In the genomic region with DNA sequence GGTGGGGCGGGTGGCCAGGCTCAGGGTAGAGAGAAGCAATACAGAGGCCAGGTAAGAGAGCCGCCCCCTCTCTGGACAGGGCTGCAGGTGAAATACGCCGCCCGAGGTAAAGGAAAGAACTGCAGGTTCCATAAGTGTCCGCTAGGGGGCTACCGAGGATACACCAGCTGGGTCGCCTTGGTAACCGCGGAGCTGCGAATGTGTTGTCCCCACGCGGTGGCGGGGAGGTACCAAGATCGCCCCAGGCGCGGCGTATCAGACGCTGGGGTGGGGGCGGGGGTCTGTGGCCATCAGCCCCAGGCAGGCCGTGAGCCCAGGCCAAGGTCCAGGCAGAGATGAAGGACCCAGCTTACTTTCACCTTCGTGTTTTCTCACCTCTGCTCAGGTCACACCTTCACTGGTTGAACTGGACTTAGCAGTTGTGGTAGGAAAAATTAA, we compare ENCODE assay signal across 1 cellular context.
TF ChIP-seq lines count a peak whose summit lies in the region.

No MANE protein-coding gene starts in this region.

TF ChIP-seq in K562, 482 proteins besides CTCF, POLR2A, EP300 and RAD21 (continued from another document and continues in another):
- TF ChIP-seq, protein P1, sequence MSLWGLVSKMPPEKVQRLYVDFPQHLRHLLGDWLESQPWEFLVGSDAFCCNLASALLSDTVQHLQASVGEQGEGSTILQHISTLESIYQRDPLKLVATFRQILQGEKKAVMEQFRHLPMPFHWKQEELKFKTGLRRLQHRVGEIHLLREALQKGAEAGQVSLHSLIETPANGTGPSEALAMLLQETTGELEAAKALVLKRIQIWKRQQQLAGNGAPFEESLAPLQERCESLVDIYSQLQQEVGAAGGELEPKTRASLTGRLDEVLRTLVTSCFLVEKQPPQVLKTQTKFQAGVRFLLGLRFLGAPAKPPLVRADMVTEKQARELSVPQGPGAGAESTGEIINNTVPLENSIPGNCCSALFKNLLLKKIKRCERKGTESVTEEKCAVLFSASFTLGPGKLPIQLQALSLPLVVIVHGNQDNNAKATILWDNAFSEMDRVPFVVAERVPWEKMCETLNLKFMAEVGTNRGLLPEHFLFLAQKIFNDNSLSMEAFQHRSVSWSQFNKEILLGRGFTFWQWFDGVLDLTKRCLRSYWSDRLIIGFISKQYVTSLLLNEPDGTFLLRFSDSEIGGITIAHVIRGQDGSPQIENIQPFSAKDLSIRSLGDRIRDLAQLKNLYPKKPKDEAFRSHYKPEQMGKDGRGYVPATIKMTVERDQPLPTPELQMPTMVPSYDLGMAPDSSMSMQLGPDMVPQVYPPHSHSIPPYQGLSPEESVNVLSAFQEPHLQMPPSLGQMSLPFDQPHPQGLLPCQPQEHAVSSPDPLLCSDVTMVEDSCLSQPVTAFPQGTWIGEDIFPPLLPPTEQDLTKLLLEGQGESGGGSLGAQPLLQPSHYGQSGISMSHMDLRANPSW (CRISPR knock-in tag; IDR thresholded peaks at IDR 0.05) = no peak
- TF ChIP-seq ADNP (tag; IDR thresholded peaks at IDR 0.05) (no peak), CREM (IDR thresholded peaks at IDR 0.05; ENCODE audit: low read depth) (peak; percentile 53), ZNF124 (CRISPR knock-in tag; IDR thresholded peaks at IDR 0.05) (no peak), SMARCC2 (IDR thresholded peaks at IDR 0.05; ENCODE audit: low read depth) (no peak), ZC3H11A (IDR thresholded peaks at IDR 0.05; ENCODE audit: low read depth, low read length) (no peak), ARID1B (IDR thresholded peaks at IDR 0.05) (no peak), ZNF165 (CRISPR knock-in tag; IDR thresholded peaks at IDR 0.05; ENCODE audit: borderline replicate concordance) (no peak), ZNF354B (CRISPR knock-in tag; IDR thresholded peaks at IDR 0.05) (no peak), HSF4 (CRISPR knock-in tag; IDR thresholded peaks at IDR 0.05; ENCODE audit: borderline replicate concordance) (no peak), BDP1 (IDR thresholded peaks at IDR 0.05; ENCODE audit: insufficient read depth, insufficient read length) (no peak), CHD1 (IDR thresholded peaks at IDR 0.05; ENCODE audit: low read length) (no peak), ZSCAN29 (IDR thresholded peaks at IDR 0.05) (no peak), CTBP1 (IDR thresholded peaks at IDR 0.05; ENCODE audit: borderline replicate concordance) (0 out of 2 replicates have a peak, but pooled peaks have one; percentile 65), ZFX (CRISPR knock-in tag; IDR thresholded peaks at IDR 0.05) (no peak), RNF2 (IDR thresholded peaks at IDR 0.05) (no peak), NCOA2 (IDR thresholded peaks at IDR 0.05; ENCODE audit: partially characterized antibody in 2 of 2) (no peak), SMAD3 (CRISPR knock-in tag; conservative IDR thresholded peaks at IDR 0.05) (no peak), YY1 (IDR thresholded peaks at IDR 0.05; ENCODE audit: borderline replicate concordance in 1 of 3, control insufficient read depth in 1 of 3, extremely low read depth in 1 of 3, insufficient read depth in 3 of 3, insufficient read length in 1 of 3, insufficient replicate concordance in 2 of 3, low read depth in 1 of 3, low read length in 2 of 3) (peak in 2 of 3 experiments; percentile 34 to 35), CAMTA2 (CRISPR knock-in tag; conservative IDR thresholded peaks at IDR 0.05) (no peak), ZNF668 (CRISPR knock-in tag; IDR thresholded peaks at IDR 0.05) (no peak), BRCA1 (IDR thresholded peaks at IDR 0.05) (no peak), BRCA1 (CRISPR knock-in tag; IDR thresholded peaks at IDR 0.05) (no peak), ZNF785 (CRISPR knock-in tag; IDR thresholded peaks at IDR 0.05) (no peak), ZNF644 (tag; IDR thresholded peaks at IDR 0.05; ENCODE audit: low read depth) (no peak), ZNF551 (CRISPR knock-in tag; IDR thresholded peaks at IDR 0.05) (no peak), YBX1 (IDR thresholded peaks at IDR 0.05) (no peak), SRSF9 (IDR thresholded peaks at IDR 0.05; ENCODE audit: borderline replicate concordance, low read depth, low read length) (no peak), ELF1 (tag; IDR thresholded peaks at IDR 0.05) (no peak), ZNF347 (CRISPR knock-in tag; IDR thresholded peaks at IDR 0.05; ENCODE audit: low read depth) (no peak), DNMT1 (IDR thresholded peaks at IDR 0.05) (no peak), NUFIP1 (IDR thresholded peaks at IDR 0.05; ENCODE audit: partially characterized antibody) (no peak), TAF1 (IDR thresholded peaks at IDR 0.05; ENCODE audit: control insufficient read depth, extremely low read depth, insufficient read depth, low read length, severe bottlenecking) (no peak), ILK (tag; IDR thresholded peaks at IDR 0.05; ENCODE audit: borderline replicate concordance, low read depth) (no peak), ZNF316 (IDR thresholded peaks at IDR 0.05) (no peak), ZNF3 (CRISPR knock-in tag; IDR thresholded peaks at IDR 0.05) (no peak)
- TF ChIP-seq, protein P2, sequence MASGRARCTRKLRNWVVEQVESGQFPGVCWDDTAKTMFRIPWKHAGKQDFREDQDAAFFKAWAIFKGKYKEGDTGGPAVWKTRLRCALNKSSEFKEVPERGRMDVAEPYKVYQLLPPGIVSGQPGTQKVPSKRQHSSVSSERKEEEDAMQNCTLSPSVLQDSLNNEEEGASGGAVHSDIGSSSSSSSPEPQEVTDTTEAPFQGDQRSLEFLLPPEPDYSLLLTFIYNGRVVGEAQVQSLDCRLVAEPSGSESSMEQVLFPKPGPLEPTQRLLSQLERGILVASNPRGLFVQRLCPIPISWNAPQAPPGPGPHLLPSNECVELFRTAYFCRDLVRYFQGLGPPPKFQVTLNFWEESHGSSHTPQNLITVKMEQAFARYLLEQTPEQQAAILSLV (tag; IDR thresholded peaks at IDR 0.05) = no peak
- TF ChIP-seq, protein P3, sequence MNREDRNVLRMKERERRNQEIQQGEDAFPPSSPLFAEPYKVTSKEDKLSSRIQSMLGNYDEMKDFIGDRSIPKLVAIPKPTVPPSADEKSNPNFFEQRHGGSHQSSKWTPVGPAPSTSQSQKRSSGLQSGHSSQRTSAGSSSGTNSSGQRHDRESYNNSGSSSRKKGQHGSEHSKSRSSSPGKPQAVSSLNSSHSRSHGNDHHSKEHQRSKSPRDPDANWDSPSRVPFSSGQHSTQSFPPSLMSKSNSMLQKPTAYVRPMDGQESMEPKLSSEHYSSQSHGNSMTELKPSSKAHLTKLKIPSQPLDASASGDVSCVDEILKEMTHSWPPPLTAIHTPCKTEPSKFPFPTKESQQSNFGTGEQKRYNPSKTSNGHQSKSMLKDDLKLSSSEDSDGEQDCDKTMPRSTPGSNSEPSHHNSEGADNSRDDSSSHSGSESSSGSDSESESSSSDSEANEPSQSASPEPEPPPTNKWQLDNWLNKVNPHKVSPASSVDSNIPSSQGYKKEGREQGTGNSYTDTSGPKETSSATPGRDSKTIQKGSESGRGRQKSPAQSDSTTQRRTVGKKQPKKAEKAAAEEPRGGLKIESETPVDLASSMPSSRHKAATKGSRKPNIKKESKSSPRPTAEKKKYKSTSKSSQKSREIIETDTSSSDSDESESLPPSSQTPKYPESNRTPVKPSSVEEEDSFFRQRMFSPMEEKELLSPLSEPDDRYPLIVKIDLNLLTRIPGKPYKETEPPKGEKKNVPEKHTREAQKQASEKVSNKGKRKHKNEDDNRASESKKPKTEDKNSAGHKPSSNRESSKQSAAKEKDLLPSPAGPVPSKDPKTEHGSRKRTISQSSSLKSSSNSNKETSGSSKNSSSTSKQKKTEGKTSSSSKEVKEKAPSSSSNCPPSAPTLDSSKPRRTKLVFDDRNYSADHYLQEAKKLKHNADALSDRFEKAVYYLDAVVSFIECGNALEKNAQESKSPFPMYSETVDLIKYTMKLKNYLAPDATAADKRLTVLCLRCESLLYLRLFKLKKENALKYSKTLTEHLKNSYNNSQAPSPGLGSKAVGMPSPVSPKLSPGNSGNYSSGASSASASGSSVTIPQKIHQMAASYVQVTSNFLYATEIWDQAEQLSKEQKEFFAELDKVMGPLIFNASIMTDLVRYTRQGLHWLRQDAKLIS (CRISPR knock-in tag; IDR thresholded peaks at IDR 0.05) = no peak
- TF ChIP-seq, protein P4, sequence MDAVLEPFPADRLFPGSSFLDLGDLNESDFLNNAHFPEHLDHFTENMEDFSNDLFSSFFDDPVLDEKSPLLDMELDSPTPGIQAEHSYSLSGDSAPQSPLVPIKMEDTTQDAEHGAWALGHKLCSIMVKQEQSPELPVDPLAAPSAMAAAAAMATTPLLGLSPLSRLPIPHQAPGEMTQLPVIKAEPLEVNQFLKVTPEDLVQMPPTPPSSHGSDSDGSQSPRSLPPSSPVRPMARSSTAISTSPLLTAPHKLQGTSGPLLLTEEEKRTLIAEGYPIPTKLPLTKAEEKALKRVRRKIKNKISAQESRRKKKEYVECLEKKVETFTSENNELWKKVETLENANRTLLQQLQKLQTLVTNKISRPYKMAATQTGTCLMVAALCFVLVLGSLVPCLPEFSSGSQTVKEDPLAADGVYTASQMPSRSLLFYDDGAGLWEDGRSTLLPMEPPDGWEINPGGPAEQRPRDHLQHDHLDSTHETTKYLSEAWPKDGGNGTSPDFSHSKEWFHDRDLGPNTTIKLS (IDR thresholded peaks at IDR 0.05; ENCODE audit: borderline replicate concordance, low read depth) = no peak
- TF ChIP-seq, protein P5, sequence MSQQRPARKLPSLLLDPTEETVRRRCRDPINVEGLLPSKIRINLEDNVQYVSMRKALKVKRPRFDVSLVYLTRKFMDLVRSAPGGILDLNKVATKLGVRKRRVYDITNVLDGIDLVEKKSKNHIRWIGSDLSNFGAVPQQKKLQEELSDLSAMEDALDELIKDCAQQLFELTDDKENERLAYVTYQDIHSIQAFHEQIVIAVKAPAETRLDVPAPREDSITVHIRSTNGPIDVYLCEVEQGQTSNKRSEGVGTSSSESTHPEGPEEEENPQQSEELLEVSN (IDR thresholded peaks at IDR 0.05; ENCODE audit: borderline replicate concordance in 1 of 2, extremely low read depth in 1 of 2, insufficient read depth in 1 of 2, insufficient read length in 1 of 2, low read depth in 1 of 2, low read length in 1 of 2, poor library complexity in 1 of 2, severe bottlenecking in 1 of 2) = peak; percentile 51 to 61
- TF ChIP-seq, protein P6, sequence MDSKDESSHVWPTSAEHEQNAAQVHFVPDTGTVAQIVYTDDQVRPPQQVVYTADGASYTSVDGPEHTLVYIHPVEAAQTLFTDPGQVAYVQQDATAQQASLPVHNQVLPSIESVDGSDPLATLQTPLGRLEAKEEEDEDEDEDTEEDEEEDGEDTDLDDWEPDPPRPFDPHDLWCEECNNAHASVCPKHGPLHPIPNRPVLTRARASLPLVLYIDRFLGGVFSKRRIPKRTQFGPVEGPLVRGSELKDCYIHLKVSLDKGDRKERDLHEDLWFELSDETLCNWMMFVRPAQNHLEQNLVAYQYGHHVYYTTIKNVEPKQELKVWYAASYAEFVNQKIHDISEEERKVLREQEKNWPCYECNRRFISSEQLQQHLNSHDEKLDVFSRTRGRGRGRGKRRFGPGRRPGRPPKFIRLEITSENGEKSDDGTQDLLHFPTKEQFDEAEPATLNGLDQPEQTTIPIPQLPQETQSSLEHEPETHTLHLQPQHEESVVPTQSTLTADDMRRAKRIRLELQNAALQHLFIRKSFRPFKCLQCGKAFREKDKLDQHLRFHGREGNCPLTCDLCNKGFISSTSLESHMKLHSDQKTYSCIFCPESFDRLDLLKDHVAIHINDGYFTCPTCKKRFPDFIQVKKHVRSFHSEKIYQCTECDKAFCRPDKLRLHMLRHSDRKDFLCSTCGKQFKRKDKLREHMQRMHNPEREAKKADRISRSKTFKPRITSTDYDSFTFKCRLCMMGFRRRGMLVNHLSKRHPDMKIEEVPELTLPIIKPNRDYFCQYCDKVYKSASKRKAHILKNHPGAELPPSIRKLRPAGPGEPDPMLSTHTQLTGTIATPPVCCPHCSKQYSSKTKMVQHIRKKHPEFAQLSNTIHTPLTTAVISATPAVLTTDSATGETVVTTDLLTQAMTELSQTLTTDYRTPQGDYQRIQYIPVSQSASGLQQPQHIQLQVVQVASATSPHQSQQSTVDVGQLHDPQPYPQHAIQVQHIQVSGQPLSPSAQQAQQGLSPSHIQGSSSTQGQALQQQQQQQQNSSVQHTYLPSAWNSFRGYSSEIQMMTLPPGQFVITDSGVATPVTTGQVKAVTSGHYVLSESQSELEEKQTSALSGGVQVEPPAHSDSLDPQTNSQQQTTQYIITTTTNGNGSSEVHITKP (IDR thresholded peaks at IDR 0.05; ENCODE audit: partially characterized antibody) = peak; percentile 65
- TF ChIP-seq, protein P7, sequence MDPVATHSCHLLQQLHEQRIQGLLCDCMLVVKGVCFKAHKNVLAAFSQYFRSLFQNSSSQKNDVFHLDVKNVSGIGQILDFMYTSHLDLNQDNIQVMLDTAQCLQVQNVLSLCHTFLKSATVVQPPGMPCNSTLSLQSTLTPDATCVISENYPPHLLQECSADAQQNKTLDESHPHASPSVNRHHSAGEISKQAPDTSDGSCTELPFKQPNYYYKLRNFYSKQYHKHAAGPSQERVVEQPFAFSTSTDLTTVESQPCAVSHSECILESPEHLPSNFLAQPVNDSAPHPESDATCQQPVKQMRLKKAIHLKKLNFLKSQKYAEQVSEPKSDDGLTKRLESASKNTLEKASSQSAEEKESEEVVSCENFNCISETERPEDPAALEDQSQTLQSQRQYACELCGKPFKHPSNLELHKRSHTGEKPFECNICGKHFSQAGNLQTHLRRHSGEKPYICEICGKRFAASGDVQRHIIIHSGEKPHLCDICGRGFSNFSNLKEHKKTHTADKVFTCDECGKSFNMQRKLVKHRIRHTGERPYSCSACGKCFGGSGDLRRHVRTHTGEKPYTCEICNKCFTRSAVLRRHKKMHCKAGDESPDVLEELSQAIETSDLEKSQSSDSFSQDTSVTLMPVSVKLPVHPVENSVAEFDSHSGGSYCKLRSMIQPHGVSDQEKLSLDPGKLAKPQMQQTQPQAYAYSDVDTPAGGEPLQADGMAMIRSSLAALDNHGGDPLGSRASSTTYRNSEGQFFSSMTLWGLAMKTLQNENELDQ (CRISPR knock-in tag; IDR thresholded peaks at IDR 0.05; ENCODE audit: borderline replicate concordance) = no peak
- TF ChIP-seq, protein P8, sequence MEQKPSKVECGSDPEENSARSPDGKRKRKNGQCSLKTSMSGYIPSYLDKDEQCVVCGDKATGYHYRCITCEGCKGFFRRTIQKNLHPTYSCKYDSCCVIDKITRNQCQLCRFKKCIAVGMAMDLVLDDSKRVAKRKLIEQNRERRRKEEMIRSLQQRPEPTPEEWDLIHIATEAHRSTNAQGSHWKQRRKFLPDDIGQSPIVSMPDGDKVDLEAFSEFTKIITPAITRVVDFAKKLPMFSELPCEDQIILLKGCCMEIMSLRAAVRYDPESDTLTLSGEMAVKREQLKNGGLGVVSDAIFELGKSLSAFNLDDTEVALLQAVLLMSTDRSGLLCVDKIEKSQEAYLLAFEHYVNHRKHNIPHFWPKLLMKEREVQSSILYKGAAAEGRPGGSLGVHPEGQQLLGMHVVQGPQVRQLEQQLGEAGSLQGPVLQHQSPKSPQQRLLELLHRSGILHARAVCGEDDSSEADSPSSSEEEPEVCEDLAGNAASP (IDR thresholded peaks at IDR 0.05) = no peak
- TF ChIP-seq, protein P9, sequence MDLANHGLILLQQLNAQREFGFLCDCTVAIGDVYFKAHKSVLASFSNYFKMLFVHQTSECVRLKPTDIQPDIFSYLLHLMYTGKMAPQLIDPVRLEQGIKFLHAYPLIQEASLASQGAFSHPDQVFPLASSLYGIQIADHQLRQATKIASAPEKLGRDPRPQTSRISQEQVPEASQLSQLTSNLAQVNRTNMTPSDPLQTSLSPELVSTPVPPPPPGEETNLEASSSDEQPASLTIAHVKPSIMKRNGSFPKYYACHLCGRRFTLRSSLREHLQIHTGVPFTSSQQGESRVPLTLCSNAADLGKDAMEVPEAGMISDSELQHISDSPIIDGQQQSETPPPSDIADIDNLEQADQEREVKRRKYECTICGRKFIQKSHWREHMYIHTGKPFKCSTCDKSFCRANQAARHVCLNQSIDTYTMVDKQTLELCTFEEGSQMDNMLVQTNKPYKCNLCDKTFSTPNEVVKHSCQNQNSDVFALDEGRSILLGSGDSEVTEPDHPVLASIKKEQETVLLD (IDR thresholded peaks at IDR 0.05) = no peak
